ENCODE assay signal across 19 cellular contexts in genomic region chr14:73189651-73190050, GRCh38. TPM values are rescaled to one million over a fixed set of nuclear protein-coding genes. Genes with fewer than 3 reads are reported as not detected.
DNase-seq lines count a peak whose midpoint lies in the region; ATAC-seq and TF ChIP-seq lines count a peak whose summit lies in the region.
"Had no signal": no experiment of that assay in that cellular context is flagged by ENCODE, and none has a peak within 500 bp of the region (broad histone marks: within the 10 kb centered on the region; RNA-seq: fewer than 3 reads in every experiment).

No MANE protein-coding gene starts in this region.

- H2BK20ac ChIP-seq in IMR-90 (ENCODE audit: low read depth, low read length) = no peak overlapping the region

- H2AK5ac ChIP-seq in IMR-90 (ENCODE audit: low read depth, low read length) = peak overlapping the region; percentile 54; the same call in 1 of the 2 replicates

- TF ChIP-seq CTCF in IMR-90 (conservative IDR thresholded peaks at IDR 0.05; ENCODE audit: low read depth, low read length) = no peak
- TF ChIP-seq CTCF in neutrophil (IDR thresholded peaks at IDR 0.05) = no peak
- no peak for TF ChIP-seq CTCF in thyroid gland (IDR thresholded peaks at IDR 0.05)
- TF ChIP-seq CTCF in chondrocyte (IDR thresholded peaks at IDR 0.05) = no peak

- POLR2A ChIA-PET in IMR-90 (lab: Charles Lee; ENCODE audit: unreplicated experiment) = no interaction called here

- H3K9me1 ChIP-seq in IMR-90 (ENCODE audit: insufficient read depth, low read length) = peaks cover 7% of the 10 kb centered on the region

- H3K9me3 ChIP-seq in IMR-90 (ENCODE audit: control insufficient read depth, insufficient read depth, low read length) (no peaks in the 10 kb centered on the region), neutrophil (no peaks in the 10 kb centered on the region), thyroid gland (no peaks in the 10 kb centered on the region)
- H3K9me3 ChIP-seq: BLaER1 treated with 17β-estradiol and CSF1 and Interleukin-3, amounts not matched to agents 10 nM and 100 nM; MG63; SJCRH30 had no signal

- H4K20me1 ChIP-seq in IMR-90 (ENCODE audit: insufficient read depth, low read length) = 0 out of 2 replicates have a peak, but pooled peaks cover 4% of the 10 kb centered on the region

- no peak overlapping the region for H3K23ac ChIP-seq in IMR-90 (ENCODE audit: low read depth, low read length)

- peak overlapping the region; percentile 60 for H3K4ac ChIP-seq in IMR-90 (ENCODE audit: low read depth, low read length)

- ATAC-seq in IMR-90 (ENCODE audit: low read depth) = no peak; the same call in 1 of the 2 replicates
- no peak for ATAC-seq in effector memory CD8-positive, alpha-beta T cell (replicated peaks)
- ATAC-seq: CD8-positive, alpha-beta T cell had no signal

- no peak overlapping the region for H3K56ac ChIP-seq in IMR-90 (ENCODE audit: extremely low read depth, insufficient read depth, low read length)

- DNase-seq in IMR-90 = no peak
- no peak for DNase-seq in effector memory CD8-positive, alpha-beta T cell
- DNase-seq in thyroid gland = peak; percentile 49 to 66
- DNase-seq in DMS153 (lab: John Stamatoyannopoulos, UW) = no peak
- DNase-seq in chondrocyte (ENCODE audit: low spot score) = no peak
- no peak for DNase-seq in KBM-7
- DNase-seq: Calu3; CD8-positive, alpha-beta T cell; DMS53; MG63; NCI-H1417; NCI-H1694 treated with DMSO at 0.1 percent for 48 hours; NCI-H2107; NCI-H2227 treated with DMSO at 0.1 percent for 48 hours; NCI-H510A; NK-92 treated with Interleukin-12 subunit alpha and Interleukin-12 subunit beta, amount 100 ng/mL, for 24 hours; SJCRH30 had no signal

- peaks cover 27% of the 10 kb centered on the region for H3K36me3 ChIP-seq in IMR-90 (ENCODE audit: control insufficient read depth, insufficient read depth, low read length)
- peaks cover 78% of the 10 kb centered on the region for H3K36me3 ChIP-seq in neutrophil
- H3K36me3 ChIP-seq in thyroid gland = peaks cover 27 to 32% of the 10 kb centered on the region in 2 donors

- no peak overlapping the region for H3K4me3 Mint-ChIP-seq in effector memory CD8-positive, alpha-beta T cell
- H3K4me3 Mint-ChIP-seq in chondrocyte (ENCODE audit: unreplicated experiment) = no peak overlapping the region
- H3K4me3 Mint-ChIP-seq: CD8-positive, alpha-beta T cell had no signal

- H3K14ac ChIP-seq in IMR-90 (replicated peaks; ENCODE audit: low read depth, low read length) = no peak overlapping the region

- no peaks in the 10 kb centered on the region for H3K27me3 ChIP-seq in IMR-90 (ENCODE audit: control insufficient read depth, insufficient read depth, low read length)
- H3K27me3 ChIP-seq in neutrophil = no peaks in the 10 kb centered on the region
- H3K27me3 ChIP-seq in thyroid gland = no peaks in the 10 kb centered on the region
- H3K27me3 ChIP-seq: BLaER1 treated with 17β-estradiol and CSF1 and Interleukin-3, amounts not matched to agents 10 nM and 100 nM; MG63; SJCRH30 had no signal

- no peak overlapping the region for H2AK9ac ChIP-seq in IMR-90 (replicated peaks; ENCODE audit: low read depth, low read length, poor library complexity)

- H2BK15ac ChIP-seq in IMR-90 (ENCODE audit: low read depth, low read length) = 0 out of 3 replicates have a peak overlapping the region, but pooled peaks have one; percentile 42

- dilution Hi-C loops in IMR-90 (cut with HindIII; ENCODE audit: low sequenced_read_pairs, unreplicated experiment) = no loop called here

- no peak overlapping the region for H3K9ac ChIP-seq in IMR-90 (ENCODE audit: low read depth, low read length)
- H3K9ac ChIP-seq: BLaER1 treated with 17β-estradiol and CSF1 and Interleukin-3, amounts not matched to agents 10 nM and 100 nM had no signal

- in situ Hi-C loops in IMR-90 (cut with MboI; ENCODE audit: low sequenced_read_pairs) = no loop called here
- in situ Hi-C loops in KBM-7 (cut with MboI; ENCODE audit: low pct_unique_long_range_greater_than_20kb, low sequenced_read_pairs) = no loop called here

- intact Hi-C loops in IMR-90 (cut with micrococcal nuclease) (no loop called here), thyroid gland (cut with DNase I) (no loop called here)

- TF ChIP-seq POLR2A in IMR-90 (IDR thresholded peaks at IDR 0.05; ENCODE audit: low read depth, low read length) (no peak), thyroid gland (IDR thresholded peaks at IDR 0.05) (no peak)

- H3K4me3 ChIP-seq in IMR-90 (ENCODE audit: insufficient read depth, low read depth, low read length) (no peak overlapping the region), neutrophil (ENCODE audit: low read depth in 1 of 2, low read length in 1 of 2) (no peak overlapping the region), thyroid gland (replicated peaks in 1 of 3) (no peak overlapping the region)
- H3K4me3 ChIP-seq: BLaER1 treated with 17β-estradiol and CSF1 and Interleukin-3, amounts not matched to agents 10 nM and 100 nM; MG63; SJCRH30 had no signal

- H2BK120ac ChIP-seq in IMR-90 (ENCODE audit: low read depth, low read length) = peak overlapping the region; percentile 61

- H4K8ac ChIP-seq in IMR-90 (ENCODE audit: low read depth in 2 of 2, low read length in 2 of 2) = peak overlapping the region in 1 of 2 experiments; percentile 35; a peak in 1 of 4 replicates

- H3K4me2 ChIP-seq in IMR-90 (ENCODE audit: low read depth, low read length) = no peak overlapping the region
- H3K4me2 ChIP-seq: BLaER1 treated with 17β-estradiol and CSF1 and Interleukin-3, amounts not matched to agents 10 nM and 100 nM had no signal

- no peaks in the 10 kb centered on the region for H3K9me3 Mint-ChIP-seq in effector memory CD8-positive, alpha-beta T cell
- H3K9me3 Mint-ChIP-seq in chondrocyte (ENCODE audit: low read depth) = no peaks in the 10 kb centered on the region
- H3K9me3 Mint-ChIP-seq: CD8-positive, alpha-beta T cell had no signal

- H4K5ac ChIP-seq in IMR-90 (ENCODE audit: low read depth, low read length) = no peak overlapping the region; the same call in 1 of the 2 replicates

- H3K27ac Mint-ChIP-seq in effector memory CD8-positive, alpha-beta T cell = peak overlapping the region; percentile 26 to 84
- H3K27ac Mint-ChIP-seq in chondrocyte (ENCODE audit: unreplicated experiment) = no peak overlapping the region
- H3K27ac Mint-ChIP-seq: CD8-positive, alpha-beta T cell had no signal

- no CpG with 5 or more reads among the region's 3 CpGs for WGBS in IMR-90 (ENCODE audit: extremely low coverage in 2 of 2, insufficient read length in 1 of 2), 2 experiments
- WGBS in thyroid gland, 2 donors = 48 to 55% methylated on average over 3 of the region's 3 CpGs

- H3K27ac ChIP-seq in IMR-90 (ENCODE audit: insufficient read depth, low read length) = no peak overlapping the region
- peak overlapping the region; percentile 0 for H3K27ac ChIP-seq in neutrophil
- H3K27ac ChIP-seq in thyroid gland = peak overlapping the region in 1 of 3 donors; percentile 41
- H3K27ac ChIP-seq: BLaER1 treated with 17β-estradiol and CSF1 and Interleukin-3, amounts not matched to agents 10 nM and 100 nM; SJCRH30 had no signal

- H2AFZ ChIP-seq in IMR-90 (replicated peaks; ENCODE audit: low read length, poor library complexity) = no peak overlapping the region

- no peak overlapping the region for H3K18ac ChIP-seq in IMR-90 (ENCODE audit: low read depth, low read length)

- no peak for TF ChIP-seq RAD21 in IMR-90 (IDR thresholded peaks at IDR 0.05; ENCODE audit: low read length)

- H3K36me3 Mint-ChIP-seq in effector memory CD8-positive, alpha-beta T cell (ENCODE audit: insufficient read depth) = peaks cover 57% of the 10 kb centered on the region
- peaks cover 21% of the 10 kb centered on the region for H3K36me3 Mint-ChIP-seq in chondrocyte (ENCODE audit: low read depth)

- peak overlapping the region; percentile 69; the same call in 1 of the 2 replicates for H4K91ac ChIP-seq in IMR-90 (ENCODE audit: insufficient read depth, low read depth, low read length)

- H3K4me1 Mint-ChIP-seq in effector memory CD8-positive, alpha-beta T cell (ENCODE audit: low read depth in 2 of 2) = no peaks in the 10 kb centered on the region
- peaks cover 13% of the 10 kb centered on the region for H3K4me1 Mint-ChIP-seq in chondrocyte (ENCODE audit: low read depth)

- H2BK5ac ChIP-seq in IMR-90 (ENCODE audit: low read depth, low read length, poor library complexity, severe bottlenecking) = no peak overlapping the region

- peaks cover 7% of the 10 kb centered on the region for H3K4me1 ChIP-seq in IMR-90 (ENCODE audit: control insufficient read depth, insufficient read depth, low read length)
- no peaks in the 10 kb centered on the region for H3K4me1 ChIP-seq in neutrophil (ENCODE audit: control insufficient read depth in 1 of 2, insufficient read depth in 1 of 2, low read depth in 1 of 2, low read length in 1 of 2)
- peaks cover 0 to 14% of the 10 kb centered on the region in 2 donors for H3K4me1 ChIP-seq in thyroid gland
- H3K4me1 ChIP-seq: BLaER1 treated with 17β-estradiol and CSF1 and Interleukin-3, amounts not matched to agents 10 nM and 100 nM; SJCRH30 had no signal

- CTCF ChIA-PET in IMR-90 (lab: Yijun Ruan, JAX) = no interaction called here

- BruUV-seq in IMR-90 (replicated peaks; lab: Mats Ljungman, UMichigan) = no TSS peak

- H3K79me1 ChIP-seq in IMR-90 (ENCODE audit: low read depth in 1 of 2, low read length in 2 of 2) = peaks cover 11 to 23% of the 10 kb centered on the region in 2 experiments; a peak in 3 of 4 replicates

- no peaks in the 10 kb centered on the region for H3K27me3 Mint-ChIP-seq in effector memory CD8-positive, alpha-beta T cell
- no peaks in the 10 kb centered on the region for H3K27me3 Mint-ChIP-seq in chondrocyte (ENCODE audit: low read depth)

TF ChIP-seq in IMR-90, 13 proteins besides CTCF, POLR2A, EP300 and RAD21:
- no peak for TF ChIP-seq RFX5 (IDR thresholded peaks at IDR 0.05; ENCODE audit: low read depth, low read length)
- TF ChIP-seq SMC3 (IDR thresholded peaks at IDR 0.05; ENCODE audit: low read depth, low read length) = no peak

RNA-seq across cellular contexts. Expression of gene PAPLN, which starts 47.7 kb away (rescaled TPM):
- 0.28 and 0.36 TPM in 2 replicates for total RNA-seq in IMR-90 (2012; rRNA removed)
- polyA plus RNA-seq in IMR-90 (2012; rRNA removed) = 0.83 and 1.2 TPM in 2 replicates
- polyA plus RNA-seq in IMR-90 (2012; cell fraction: cytosol; rRNA removed) = 0.34 and 0.79 TPM in 2 replicates
- polyA plus RNA-seq in IMR-90 (2012; cell fraction: nucleus; rRNA removed; ENCODE audit: low replicate concordance) = 10.9 and 11.7 TPM in 2 replicates
- 10 to 100 TPM; 23.2 to 82.8 (median 48.4) TPM for total RNA-seq in thyroid gland
- total RNA-seq in chondrocyte = 16.4 to 45.3 TPM (median 16.8 TPM) in 3 replicates
- total RNA-seq: CD8-positive, alpha-beta T cell; SJCRH30 had no signal

RNA-seq across cellular contexts. Expression of gene PSEN1, which starts 53.3 kb away (rescaled TPM):
- total RNA-seq in IMR-90 (2012; rRNA removed) (62.7 and 66.4 TPM in 2 replicates), thyroid gland (100 to 1,000 TPM in 1 of 4 donors, 10 to 100 TPM in 3; 54.6 to 100 (median 68.1) TPM), chondrocyte (51.1 to 58.6 TPM (median 58.5 TPM) in 3 replicates)
- polyA plus RNA-seq in IMR-90 (2012; rRNA removed) = 11.7 and 14.8 TPM in 2 replicates
- polyA plus RNA-seq in IMR-90 (2012; cell fraction: cytosol; rRNA removed) = 6.3 and 13.4 TPM in 2 replicates
- 4.9 and 18.8 TPM in 2 replicates for polyA plus RNA-seq in IMR-90 (2012; cell fraction: nucleus; rRNA removed; ENCODE audit: low replicate concordance)

Comparison
In these comparisons a context has a peak if more than half of its experiments do, and no peak if none do; other contexts are left out.
1. DNase-seq: peak in thyroid gland (2 of 2); none in IMR-90 (single experiment), effector memory CD8-positive, alpha-beta T cell (0 of 3), DMS153 (single experiment), chondrocyte (single experiment) and KBM-7 (single experiment).
2. RNA of gene PAPLN, which starts 47.7 kb away (total RNA-seq): 23.2 to 82.8 TPM in thyroid gland and 16.4 to 45.3 TPM in chondrocyte; 0.28 to 0.36 TPM in IMR-90; every median in the first group is over 10 times any median in the second.